In the genomic region with DNA sequence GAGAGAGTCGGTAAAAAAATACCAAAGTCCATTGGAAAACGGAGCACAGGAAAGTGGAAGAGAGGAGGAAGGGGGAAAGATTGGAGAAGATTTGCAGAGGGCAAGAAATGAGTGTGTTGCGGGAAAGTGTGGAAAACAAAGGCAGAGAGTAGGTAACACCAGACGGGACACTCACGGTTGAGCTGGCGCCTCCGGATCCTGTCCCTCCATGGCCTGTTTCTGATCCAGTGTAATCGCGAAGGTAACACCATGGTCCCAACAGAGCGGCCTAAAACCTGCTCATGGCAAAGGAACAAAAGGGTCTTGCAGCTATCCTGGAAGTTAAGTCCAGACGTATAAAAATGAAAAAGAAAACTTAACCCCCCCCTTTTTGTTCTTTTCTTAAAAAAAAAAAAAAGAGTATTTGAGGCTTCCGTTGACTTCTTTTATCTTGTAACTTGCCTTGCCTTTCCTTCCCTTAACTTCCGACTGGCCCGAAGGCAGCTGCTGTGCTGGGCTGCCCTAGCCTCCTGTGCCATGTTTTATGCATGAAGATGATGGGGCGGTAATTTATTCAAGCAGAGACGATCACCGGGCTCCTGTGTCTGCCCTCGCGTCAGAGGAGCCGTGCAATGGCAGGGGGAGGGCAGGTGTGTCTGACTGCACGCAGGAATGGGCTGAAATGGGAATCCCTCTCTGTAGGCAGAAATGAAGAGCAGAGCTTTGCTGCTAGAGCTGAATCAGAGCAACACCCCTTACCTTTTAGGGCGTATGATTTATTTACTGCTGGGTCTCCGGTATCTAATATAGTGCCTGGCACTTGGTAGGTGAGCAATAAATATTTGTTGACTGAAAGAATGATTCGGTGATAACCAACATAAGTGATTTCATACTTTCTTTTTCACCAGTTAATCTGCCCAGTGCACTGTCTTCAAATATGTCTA, we compare ENCODE assay signal across 8 cellular contexts.
DNase-seq lines count a peak whose midpoint lies in the region; ATAC-seq and TF ChIP-seq lines count a peak whose summit lies in the region.

No MANE protein-coding gene starts in this region.

- intact Hi-C loops in activated B cell treated with CpG ODN at 0.5 μM for 24 hours (cut with micrococcal nuclease): loop anchor here (1.0 to 5.0 kb wide), 6 partner anchors 8 to 920 kb away; a partner anchor contains a TSS

- H2AFZ ChIP-seq in DND-41 (ENCODE audit: low read depth, low read length): peak overlapping the region; percentile 75

- peak overlapping the region; percentile 84 for H3K27ac ChIP-seq in DND-41 (ENCODE audit: low read length)

- peak overlapping the region; percentile 50 to 59 for H3K4me3 ChIP-seq in DND-41 (ENCODE audit: low read depth in 1 of 2, low read length in 2 of 2)

- H3K4me3 Mint-ChIP-seq in activated B cell treated with CpG ODN at 0.5 μM for 24 hours: peak overlapping the region; percentile 99

- CTCF ChIA-PET in activated B cell treated with CpG ODN at 0.5 μM for 24 hours (lab: Charles Lee): interaction anchor here (0.6 to 5.7 kb wide), 8 partner anchors 11 to 186 kb away, joined by 3 to 36 read pairs (median 6); no protein-coding TSS in a partner anchor

- in situ Hi-C loops in GM13977 (cut with MboI; ENCODE audit: low pct_unique_long_range_greater_than_20kb, low sequenced_read_pairs, unreplicated experiment): no loop called here

- ATAC-seq in DND-41 (ENCODE audit: insufficient read depth, low read depth): peak; percentile 75
- ATAC-seq in HG02938 (IDR thresholded peaks at IDR 0.05; ENCODE audit: unreplicated experiment): peak; percentile 44
- peak; percentile 65 for ATAC-seq in activated B cell treated with CpG ODN at 0.5 μM for 24 hours (ENCODE audit: low read depth)

- peaks cover 47% of the 10 kb centered on the region for H3K36me3 Mint-ChIP-seq in activated B cell treated with CpG ODN at 0.5 μM for 24 hours (ENCODE audit: low read depth)

- peaks cover 87% of the 10 kb centered on the region for H3K4me1 Mint-ChIP-seq in activated B cell treated with CpG ODN at 0.5 μM for 24 hours

- peaks cover 3% of the 10 kb centered on the region; the same call in 1 of the 2 replicates for H3K36me3 ChIP-seq in DND-41 (ENCODE audit: insufficient read depth, low read length)

- H3K4me2 ChIP-seq in DND-41 (ENCODE audit: insufficient read depth, low read length): peak overlapping the region; percentile 81

- H3K4me1 ChIP-seq in DND-41 (ENCODE audit: insufficient read depth, low read length): peaks cover 62% of the 10 kb centered on the region

- H3K79me2 ChIP-seq in DND-41 (ENCODE audit: insufficient read depth, low read length): peaks cover 58% of the 10 kb centered on the region

- no peaks in the 10 kb centered on the region for H3K9me3 Mint-ChIP-seq in activated B cell treated with CpG ODN at 0.5 μM for 24 hours

- TF ChIP-seq CTCF in DND-41 (IDR thresholded peaks at IDR 0.05; ENCODE audit: borderline replicate concordance, extremely low read depth, low read length, poor library complexity, severe bottlenecking): no peak
- TF ChIP-seq CTCF in activated B cell treated with CpG ODN at 0.5 μM for 24 hours (IDR thresholded peaks at IDR 0.05): no peak
- TF ChIP-seq CTCF in GM13977 (IDR thresholded peaks at IDR 0.05; ENCODE audit: extremely low read depth, insufficient read depth, missing control alignments): no peak

- no peaks in the 10 kb centered on the region for H4K20me1 ChIP-seq in DND-41 (ENCODE audit: insufficient read depth, low read length)

- H3K9ac ChIP-seq in DND-41 (ENCODE audit: low read depth, low read length): peak overlapping the region; percentile 72

- H3K27ac Mint-ChIP-seq in activated B cell treated with CpG ODN at 0.5 μM for 24 hours: peak overlapping the region; percentile 96

- no peaks in the 10 kb centered on the region for H3K27me3 ChIP-seq in DND-41 (ENCODE audit: insufficient read depth, low read length, poor library complexity)

- POLR2A ChIA-PET in activated B cell treated with CpG ODN at 0.5 μM for 24 hours (lab: Charles Lee): interaction anchor here (0.5 to 4.6 kb wide), 15 partner anchors 11 to 1142 kb away, joined by 3 to 120 read pairs (median 8); a partner anchor contains a TSS

- DNase-seq in DND-41 (peak; percentile 74), activated B cell treated with CpG ODN at 0.5 μM for 24 hours (peak; percentile 53), germinal center (ENCODE audit: low spot score) (peak; percentile 57), GM13977 (ENCODE audit: low spot score) (no peak), mucosa of gallbladder (ENCODE audit: low spot score) (no peak), NCI-H774 (lab: John Stamatoyannopoulos, UW) (no peak), inferior parietal cortex (ENCODE audit: extremely low spot score) (no peak)

- no peaks in the 10 kb centered on the region for H3K27me3 Mint-ChIP-seq in activated B cell treated with CpG ODN at 0.5 μM for 24 hours

- no peaks in the 10 kb centered on the region for H3K9me3 ChIP-seq in DND-41 (ENCODE audit: insufficient read depth, low read length, severe bottlenecking)

Comparison
In these comparisons a context has a peak if more than half of its experiments do, and no peak if none do; other contexts are left out.
1. DNase-seq: peak in DND-41 (single experiment), activated B cell treated with CpG ODN at 0.5 μM for 24 hours (single experiment) and germinal center (single experiment); none in GM13977 (single experiment), mucosa of gallbladder (single experiment), NCI-H774 (single experiment) and inferior parietal cortex (single experiment).
2. Peak in every context shown above with its lines, with median percentiles within 50 percentile points of each other: ATAC-seq.